In the genomic region with DNA sequence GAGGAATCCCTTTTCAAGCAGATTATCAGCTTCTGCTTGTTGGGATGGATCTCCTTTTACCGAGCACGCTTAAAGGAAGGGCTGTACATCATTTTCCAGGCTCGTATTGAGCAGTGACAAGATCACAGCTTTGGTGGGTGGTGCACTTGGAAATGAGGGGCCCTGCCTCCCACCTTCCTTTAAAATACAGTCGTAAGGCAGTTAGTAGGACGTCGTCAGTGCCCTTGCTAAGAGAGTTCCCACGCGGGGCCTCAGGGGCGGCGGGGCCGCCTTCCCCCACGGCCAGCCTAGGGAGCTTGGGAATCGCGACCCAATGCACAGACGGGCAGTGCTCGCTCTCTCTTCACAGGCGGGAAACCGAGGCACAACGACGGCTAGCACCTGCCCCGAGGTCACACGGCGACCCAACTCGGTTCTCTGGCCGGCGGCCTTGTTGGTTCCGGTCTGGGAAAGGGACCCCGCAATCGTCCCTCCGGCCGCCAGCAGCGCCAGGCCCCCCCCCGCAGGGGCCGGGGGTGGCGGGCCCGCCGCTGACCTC, we compare ENCODE assay signal across 9 cellular contexts. TPM values are rescaled to one million over a fixed set of nuclear protein-coding genes. Genes with fewer than 3 reads are reported as not detected.
A peak's percentile ranks its signal among the peaks of the same experiment; 100 is the strongest.
DNase-seq lines count a peak whose midpoint lies in the region; ATAC-seq, FAIRE-seq and TF ChIP-seq lines count a peak whose summit lies in the region.
"Had no signal": no experiment of that assay in that cellular context is flagged by ENCODE, and none has a peak within 500 bp of the region (broad histone marks: within the 10 kb centered on the region; RNA-seq: fewer than 3 reads in every experiment).

No MANE protein-coding gene starts in this region.

- ATAC-seq in heart left ventricle (no peak), Right ventricle myocardium superior (ENCODE audit: poor library complexity) (no peak), HG03108 (IDR thresholded peaks at IDR 0.05; ENCODE audit: unreplicated experiment) (no peak)

- 14 to 16% (median 15%) methylated on average over 23 to 37 of the region's 37 CpGs for WGBS in heart left ventricle, 4 donors
- no CpG with 5 or more reads among the region's 37 CpGs for WGBS in mesendoderm (ENCODE audit: extremely low coverage, insufficient coverage, low lambda C conversion rate)

- H3K23ac ChIP-seq in mesendoderm (ENCODE audit: low read length) = no peak overlapping the region

- no peaks in the 10 kb centered on the region for H3K36me3 Mint-ChIP-seq in astrocyte (ENCODE audit: low read depth, unreplicated experiment)

- H3K18ac ChIP-seq in mesendoderm (ENCODE audit: low read length) = peak overlapping the region; percentile 24

- peaks cover 0 to 17% (median 8%) of the 10 kb centered on the region in 12 donors for H3K4me1 ChIP-seq in heart left ventricle
- H3K4me1 ChIP-seq in astrocyte (ENCODE audit: insufficient read depth, low read length) = peaks cover 9% of the 10 kb centered on the region
- peaks cover 3% of the 10 kb centered on the region for H3K4me1 ChIP-seq in mesendoderm (ENCODE audit: control insufficient read depth, low read depth, low read length)
- no peaks in the 10 kb centered on the region for H3K4me1 ChIP-seq in uterus

- no peaks in the 10 kb centered on the region for H3K27me3 ChIP-seq in heart left ventricle
- peaks cover 5% of the 10 kb centered on the region for H3K27me3 ChIP-seq in astrocyte (ENCODE audit: insufficient read depth, low read length)
- no peaks in the 10 kb centered on the region for H3K27me3 ChIP-seq in mesendoderm (ENCODE audit: insufficient read depth, low read length, poor library complexity)
- H3K27me3 ChIP-seq in uterus = no peaks in the 10 kb centered on the region

- H3K4me3 ChIP-seq in heart left ventricle (peak overlapping the region; percentile 57 to 83 (median 69)), astrocyte (ENCODE audit: insufficient read depth, low read depth, low read length) (peak overlapping the region; percentile 70), mesendoderm (ENCODE audit: low read length) (no peak overlapping the region), uterus (peak overlapping the region in 1 of 2 donors; percentile 67)

- intact Hi-C loops in heart left ventricle (cut with DNase I) = loop anchor here (1.0 to 10.0 kb wide), 11 partner anchors 39 to 284 kb away; partner anchors contain the start of genes SDE2 (in 3 of the 10), H3-3A (in 2 of the 10) and PARP1 (in 1 of the 10)
- intact Hi-C loops in Right ventricle myocardium superior (cut with DNase I) = loop anchor here (5.0 to 10.0 kb wide), 3 partner anchors 59 to 214 kb away; partner anchors contain the start of genes H3-3A and SDE2
- intact Hi-C loops in uterus (cut with DNase I; ENCODE audit: low total_unique reads) = loop anchor here (5.0 kb wide), 1 partner anchor 54 kb away; no protein-coding TSS in a partner anchor

- peak overlapping the region; percentile 18 for H3K4ac ChIP-seq in mesendoderm (ENCODE audit: low read depth, low read length)

- no peak overlapping the region for H2BK120ac ChIP-seq in mesendoderm (ENCODE audit: low read depth, low read length)

- H3K27me3 Mint-ChIP-seq in astrocyte (ENCODE audit: low read depth, unreplicated experiment) = peaks cover 29% of the 10 kb centered on the region

- H3K4me1 Mint-ChIP-seq in astrocyte (ENCODE audit: low read depth, unreplicated experiment) = peaks cover 5% of the 10 kb centered on the region

- H3K36me3 ChIP-seq in heart left ventricle (no peaks in the 10 kb centered on the region), astrocyte (ENCODE audit: insufficient read depth, low read length) (no peaks in the 10 kb centered on the region), mesendoderm (ENCODE audit: control insufficient read depth, insufficient read depth, low read length) (no peaks in the 10 kb centered on the region), uterus (no peaks in the 10 kb centered on the region)

- no peak overlapping the region for H4K8ac ChIP-seq in mesendoderm (ENCODE audit: low read depth, low read length)

- H2BK15ac ChIP-seq in mesendoderm (replicated peaks; ENCODE audit: low read depth) = no peak overlapping the region

- no peak overlapping the region for H4K5ac ChIP-seq in mesendoderm (ENCODE audit: low read length)

- FAIRE-seq in astrocyte (lab: Jason Lieb, UNC) (no peak), GM19239 (lab: Jason Lieb, UNC) (no peak)
- FAIRE-seq: G401.6 had no signal

- H3K27ac Mint-ChIP-seq in astrocyte (ENCODE audit: unreplicated experiment) = peak overlapping the region; percentile 5

- no peak overlapping the region for H2BK5ac ChIP-seq in mesendoderm (ENCODE audit: low read length)

- DNase-seq in heart left ventricle (no peak), Right ventricle myocardium superior (no peak), astrocyte (ENCODE audit: low read depth) (no peak), mesendoderm (no peak), uterus (no peak), GM19239 (ENCODE audit: insufficient read length, low spot score) (no peak), cerebellar nuclear complex (lab: John Stamatoyannopoulos, UW) (no peak)

- H3K4me2 ChIP-seq in astrocyte (ENCODE audit: low read length) (peak overlapping the region; percentile 97), mesendoderm (ENCODE audit: low read length) (peak overlapping the region; percentile 48)

- H3K56ac ChIP-seq in mesendoderm (ENCODE audit: low read length) = peak overlapping the region; percentile 83

- H3K27ac ChIP-seq in heart left ventricle (peak overlapping the region in 7 of 12 donors; percentile 25 to 87 (median 75)), astrocyte (ENCODE audit: low read depth, low read length) (no peak overlapping the region), mesendoderm (ENCODE audit: low read depth, low read length) (peak overlapping the region; percentile 98), uterus (peak overlapping the region; percentile 38 to 52)

- peak overlapping the region; percentile 84 for H3K4me3 Mint-ChIP-seq in astrocyte (ENCODE audit: unreplicated experiment)

- H2AK5ac ChIP-seq in mesendoderm (ENCODE audit: low read length) = no peak overlapping the region

- no peaks in the 10 kb centered on the region for H4K20me1 ChIP-seq in astrocyte (ENCODE audit: insufficient read depth, low read length)

- TF ChIP-seq CTCF in heart left ventricle (IDR thresholded peaks at IDR 0.05) (no peak), astrocyte (IDR thresholded peaks at IDR 0.05; ENCODE audit: insufficient read depth, low read depth, low read length) (no peak), uterus (IDR thresholded peaks at IDR 0.05) (no peak)

- no peaks in the 10 kb centered on the region for H3K9me3 ChIP-seq in heart left ventricle
- no peaks in the 10 kb centered on the region for H3K9me3 ChIP-seq in astrocyte (ENCODE audit: insufficient read depth, low read depth, low read length)
- H3K9me3 ChIP-seq in uterus = no peaks in the 10 kb centered on the region

- H3K79me2 ChIP-seq in astrocyte (ENCODE audit: insufficient read depth, low read length) = no peaks in the 10 kb centered on the region
- H3K79me2 ChIP-seq in mesendoderm (ENCODE audit: control insufficient read depth, insufficient read depth, low read length) = no peaks in the 10 kb centered on the region

- no peaks in the 10 kb centered on the region for H3K79me1 ChIP-seq in mesendoderm (ENCODE audit: low read length)

- TF ChIP-seq POLR2A in heart left ventricle (IDR thresholded peaks at IDR 0.05) (no peak), uterus (IDR thresholded peaks at IDR 0.05) (no peak)

- no peak overlapping the region for H3K9ac ChIP-seq in astrocyte (ENCODE audit: low read length)
- peak overlapping the region; percentile 64 for H3K9ac ChIP-seq in mesendoderm (ENCODE audit: low read length)

- no peaks in the 10 kb centered on the region for H3K9me3 Mint-ChIP-seq in astrocyte (ENCODE audit: unreplicated experiment)

- H2AFZ ChIP-seq in astrocyte (ENCODE audit: low read depth, low read length) = peak overlapping the region; percentile 56

RNA-seq across cellular contexts. Expression of gene H3-3A, which starts 58.6 kb away (rescaled TPM):
- total RNA-seq in heart left ventricle (100 to 1,000 TPM; 241 to 386 (median 298) TPM), Right ventricle myocardium superior (271 TPM), astrocyte (340 and 375 TPM in 2 replicates), uterus (100 to 1,000 TPM; 261 to 572 (median 348) TPM)
- polyA plus RNA-seq in heart left ventricle = 100 to 1,000 TPM; 412 to 471 TPM
- polyA plus RNA-seq in mesendoderm (2013, experiment 1 of 2) = 2,059 TPM
- polyA plus RNA-seq in mesendoderm (2013, experiment 2 of 2) = 2,049 TPM
